Comparison of ENCODE assay signal across 27 cellular contexts in genomic region chr3:8637348-8637747, GRCh38. TPM values are rescaled to one million over a fixed set of nuclear protein-coding genes. Genes with fewer than 3 reads are reported as not detected.
"Had no signal": no experiment of that assay in that cellular context is flagged by ENCODE, and none has a peak within 500 bp of the region (broad histone marks: within the 10 kb centered on the region; RNA-seq: fewer than 3 reads in every experiment).

No MANE protein-coding gene starts in this region.

- H3K27me3 ChIP-seq: heart left ventricle, ovary, right atrium auricular region, suprapubic skin, tibial artery, upper lobe of right lung had no signal

- H3K9me3 ChIP-seq: heart left ventricle, left ventricle myocardium inferior, mucosa of descending colon, ovary, right atrium auricular region, suprapubic skin, thoracic aorta, tibial artery, upper lobe of right lung had no signal

- H3K4me1 ChIP-seq: tibial artery, upper lobe of right lung had no signal

- DNase-seq: glutamatergic neuron; heart left ventricle; hypothalamus; islet precursor cell; left ventricle myocardium inferior; mesendoderm; midbrain; mucosa of descending colon; naive thymus-derived CD4-positive, alpha-beta T cell; occipital lobe; ovary; stimulated activated CD4-positive, alpha-beta T cell treated with anti-CD3 and anti-CD28 coated beads, Interleukin-12 subunit alpha, Interleukin-12 subunit beta, amount 100 ng/mL, for 4 hours; stimulated activated CD4-positive, alpha-beta T cell treated with anti-CD3 and anti-CD28 coated beads, Interleukin-15, amount 100 ng/mL, for 24 hours; stimulated activated CD4-positive, alpha-beta T cell treated with anti-CD3 and anti-CD28 coated beads, Interleukin-2, amount 100 ng/mL, for 24 hours; stimulated activated CD4-positive, alpha-beta T cell treated with anti-CD3 and anti-CD28 coated beads, Interleukin-4, amount 100 ng/mL, for 1 hour; stimulated activated naive B cell treated with anti-CD40 and anti-IgM and Interleukin-4, amounts not matched to agents 10 μg/mL and 1 μg/mL and 100 μg/mL, for 72 hours; trophoblast cell; upper lobe of right lung had no signal

- H3K36me3 ChIP-seq: heart left ventricle, left ventricle myocardium inferior, ovary, right atrium auricular region, suprapubic skin, thoracic aorta, tibial artery, upper lobe of right lung had no signal

- H3K4me3 ChIP-seq: heart left ventricle, left ventricle myocardium inferior, lung, mucosa of descending colon, ovary, right atrium auricular region, suprapubic skin, thoracic aorta, tibial artery, upper lobe of right lung had no signal

- H3K27ac ChIP-seq: left ventricle myocardium inferior, ovary, right atrium auricular region, suprapubic skin, thoracic aorta, tibial artery, upper lobe of right lung had no signal

- ATAC-seq: heart left ventricle; mucosa of descending colon; naive thymus-derived CD4-positive, alpha-beta T cell; natural killer cell treated with Interleukin-12 subunit alpha and Interleukin-12 subunit beta and Interleukin-15 and Interleukin-18, amount 100 ng/mL, for 72 hours; stimulated activated naive B cell treated with anti-CD40 and anti-IgM and Interleukin-4, amounts not matched to agents 10 μg/mL and 1 μg/mL and 100 μg/mL, for 72 hours; upper lobe of right lung had no signal

RNA-seq across cellular contexts. Expression of gene SSUH2, which starts 7.2 kb away (rescaled TPM):
- total RNA-seq: kidney epithelial cell; naive thymus-derived CD4-positive, alpha-beta T cell; natural killer cell treated with Interleukin-12 subunit alpha and Interleukin-12 subunit beta and Interleukin-15 and Interleukin-18, amount 100 ng/mL, for 72 hours; pulmonary artery endothelial cell; renal cortical epithelial cell; upper lobe of right lung had no signal
